11 cellular contexts compared by ENCODE assay signal in genomic region chr2:71843391-71843850, GRCh38.
DNase-seq lines count a peak whose midpoint lies in the region; ATAC-seq, FAIRE-seq and TF ChIP-seq lines count a peak whose summit lies in the region.
"Had no signal": no experiment of that assay in that cellular context is flagged by ENCODE, and none has a peak within 500 bp of the region (broad histone marks: within the 10 kb centered on the region; RNA-seq: fewer than 3 reads in every experiment).

No MANE protein-coding gene starts in this region.

- in situ Hi-C loops in KBM-7 (cut with MboI; ENCODE audit: low pct_unique_long_range_greater_than_20kb, low sequenced_read_pairs), result no loop called here

- TF ChIP-seq CTCF in foreskin keratinocyte (conservative IDR thresholded peaks at IDR 0.05) (no peak), psoas muscle (IDR thresholded peaks at IDR 0.05) (no peak), thyroid gland (IDR thresholded peaks at IDR 0.05) (no peak)

- intact Hi-C loops in psoas muscle (cut with DNase I), result no loop called here
- intact Hi-C loops in thyroid gland (cut with DNase I), result no loop called here

- H3K9me3 ChIP-seq in psoas muscle (no peaks in the 10 kb centered on the region), thyroid gland (no peaks in the 10 kb centered on the region)

- no peaks in the 10 kb centered on the region for H3K36me3 ChIP-seq in psoas muscle (ENCODE audit: insufficient read depth in 1 of 2, low read depth in 1 of 2)
- H3K36me3 ChIP-seq in thyroid gland, result no peaks in the 10 kb centered on the region
- H3K36me3 ChIP-seq: WERI-Rb-1 had no signal

- ATAC-seq in SK-N-SH treated with all-trans-retinoic acid at 6 μM for 48 hours (peak; percentile 92), foreskin keratinocyte (peak; percentile 48), psoas muscle (peak in 3 of 4 donors; percentile 44 to 63 (median 60))

- H3K4me1 ChIP-seq in foreskin keratinocyte, result no peaks in the 10 kb centered on the region
- H3K4me1 ChIP-seq in psoas muscle, result no peaks in the 10 kb centered on the region
- H3K4me1 ChIP-seq in thyroid gland, result no peaks in the 10 kb centered on the region

- peaks cover 32% of the 10 kb centered on the region for H3K27me3 ChIP-seq in foreskin keratinocyte
- no peaks in the 10 kb centered on the region for H3K27me3 ChIP-seq in psoas muscle (ENCODE audit: insufficient read depth in 3 of 3, low read length in 2 of 3)
- no peaks in the 10 kb centered on the region for H3K27me3 ChIP-seq in thyroid gland

- FAIRE-seq in H54 (lab: Jason Lieb, UNC), result peak; percentile 88
- FAIRE-seq: islet of Langerhans had no signal

- peak; percentile 75 for DNase-seq in H54 (ENCODE audit: insufficient read length, low spot score)
- DNase-seq in foreskin keratinocyte, result peak in 1 of 2 donors; percentile 23
- no peak for DNase-seq in psoas muscle
- DNase-seq in KBM-7, result no peak
- no peak for DNase-seq in DMS114 treated with DMSO at 0.1 percent for 48 hours (lab: John Stamatoyannopoulos, UW; ENCODE audit: unreplicated experiment)
- no peak for DNase-seq in NCI-H69 (lab: John Stamatoyannopoulos, UW)
- DNase-seq in thyroid gland, result no peak
- DNase-seq: activated T-cell treated with anti-CD3 and anti-CD28 coated beads for 4 hours, WERI-Rb-1 had no signal

- no peak for TF ChIP-seq POLR2A in H54 (IDR thresholded peaks at IDR 0.05; ENCODE audit: low read depth, low read length)
- TF ChIP-seq POLR2A in thyroid gland (IDR thresholded peaks at IDR 0.05), result no peak

- 67 to 90% (median 83%) methylated on average over 3 of the region's 3 CpGs for WGBS in psoas muscle, 3 donors
- 60 to 81% methylated on average over 3 of the region's 3 CpGs for WGBS in thyroid gland, 2 donors

- no peak overlapping the region for H3K27ac ChIP-seq in foreskin keratinocyte
- no peak overlapping the region for H3K27ac ChIP-seq in psoas muscle
- H3K27ac ChIP-seq in thyroid gland, result no peak overlapping the region
- H3K27ac ChIP-seq: WERI-Rb-1 had no signal

- H3K4me3 ChIP-seq in psoas muscle (no peak overlapping the region), thyroid gland (replicated peaks in 1 of 3) (no peak overlapping the region)

TF ChIP-seq in SK-N-SH treated with all-trans-retinoic acid at 6 μM for 48 hours, 23 proteins besides CTCF, POLR2A, EP300 and RAD21:
- no peak for TF ChIP-seq ESRRG (CRISPR knock-in tag; IDR thresholded peaks at IDR 0.05)
- TF ChIP-seq GLIS3 (CRISPR knock-in tag; IDR thresholded peaks at IDR 0.05), result no peak
- TF ChIP-seq PPARA (CRISPR knock-in tag; IDR thresholded peaks at IDR 0.05; ENCODE audit: borderline replicate concordance), result no peak
- no peak for TF ChIP-seq ZNF8 (CRISPR knock-in tag; IDR thresholded peaks at IDR 0.05)
- TF ChIP-seq ZNF70 (CRISPR knock-in tag; IDR thresholded peaks at IDR 0.05), result no peak
- no peak for TF ChIP-seq ZFP30 (CRISPR knock-in tag; IDR thresholded peaks at IDR 0.05)
- TF ChIP-seq ZNF565 (CRISPR knock-in tag; conservative IDR thresholded peaks at IDR 0.05; ENCODE audit: low read depth), result no peak
- no peak for TF ChIP-seq ARNTL (CRISPR knock-in tag; IDR thresholded peaks at IDR 0.05; ENCODE audit: borderline replicate concordance, low read depth)
- TF ChIP-seq TCF4 (CRISPR knock-in tag; IDR thresholded peaks at IDR 0.05; ENCODE audit: borderline replicate concordance), result no peak
- TF ChIP-seq CSDC2 (CRISPR knock-in tag; IDR thresholded peaks at IDR 0.05), result no peak
- TF ChIP-seq TSHZ2 (CRISPR knock-in tag; IDR thresholded peaks at IDR 0.05), result no peak
- no peak for TF ChIP-seq ZFP3 (CRISPR knock-in tag; IDR thresholded peaks at IDR 0.05)
- TF ChIP-seq BACH2 (CRISPR knock-in tag; IDR thresholded peaks at IDR 0.05; ENCODE audit: borderline replicate concordance), result no peak
- TF ChIP-seq POU6F1 (CRISPR knock-in tag; IDR thresholded peaks at IDR 0.05; ENCODE audit: borderline replicate concordance, low read depth), result no peak
- TF ChIP-seq PATZ1 (CRISPR knock-in tag; IDR thresholded peaks at IDR 0.05; ENCODE audit: borderline replicate concordance), result no peak
- no peak for TF ChIP-seq TOX (CRISPR knock-in tag; IDR thresholded peaks at IDR 0.05; ENCODE audit: borderline replicate concordance)
